18 cellular contexts compared by ENCODE assay signal in genomic region chr12:164207-164606, GRCh38. TPM values are rescaled to one million over a fixed set of nuclear protein-coding genes. Genes with fewer than 3 reads are reported as not detected.
DNase-seq lines count a peak whose midpoint lies in the region; ATAC-seq and TF ChIP-seq lines count a peak whose summit lies in the region.
"Had no signal": no experiment of that assay in that cellular context is flagged by ENCODE, and none has a peak within 500 bp of the region (broad histone marks: within the 10 kb centered on the region; RNA-seq: fewer than 3 reads in every experiment).

No MANE protein-coding gene starts in this region.

- TF ChIP-seq CTCF in WTC11 (IDR thresholded peaks at IDR 0.05), result no peak

- CTCF ChIA-PET in WTC11 (lab: Charles Lee), result interaction anchor here (2.0 to 2.9 kb wide), 2 partner anchors 11 to 55 kb away, joined by 7 to 15 read pairs; no protein-coding TSS in a partner anchor

- H3K4me2 ChIP-seq in mesendoderm (ENCODE audit: low read length), result no peak overlapping the region

- H3K23ac ChIP-seq in mesendoderm (ENCODE audit: low read length), result no peak overlapping the region

- H2BK120ac ChIP-seq in mesendoderm (ENCODE audit: low read depth, low read length), result no peak overlapping the region

- H3K27ac ChIP-seq in mesendoderm (ENCODE audit: low read depth, low read length), result no peak overlapping the region
- H3K27ac ChIP-seq: heart left ventricle had no signal

- H3K4me3 Mint-ChIP-seq in WTC11, result no peak overlapping the region
- H3K4me3 Mint-ChIP-seq: CD8-positive, alpha-beta memory T cell; dendritic cell treated with granulocyte-macrophage colony-stimulating factor and Interleukin-4, amounts not matched to agents 40 ng/mL and 50 ng/mL, for 4 days had no signal

- H3K79me1 ChIP-seq in mesendoderm (ENCODE audit: low read length), result no peaks in the 10 kb centered on the region

- H2BK15ac ChIP-seq in mesendoderm (replicated peaks; ENCODE audit: low read depth), result no peak overlapping the region

- H3K27me3 ChIP-seq in mesendoderm (ENCODE audit: insufficient read depth, low read length, poor library complexity), result no peaks in the 10 kb centered on the region
- H3K27me3 ChIP-seq: heart left ventricle had no signal

- H2AK5ac ChIP-seq in mesendoderm (ENCODE audit: low read length), result no peak overlapping the region

- no peaks in the 10 kb centered on the region for H3K36me3 ChIP-seq in mesendoderm (ENCODE audit: control insufficient read depth, insufficient read depth, low read length)

- H3K79me2 ChIP-seq in mesendoderm (ENCODE audit: control insufficient read depth, insufficient read depth, low read length), result no peaks in the 10 kb centered on the region

- WGBS in mesendoderm (ENCODE audit: extremely low coverage, insufficient coverage, low lambda C conversion rate), result no CpG with 5 or more reads among the region's 7 CpGs

- H3K27me3 Mint-ChIP-seq in WTC11 (ENCODE audit: low read depth), result peaks cover 5% of the 10 kb centered on the region; the same call in 1 of the 2 replicates

- no peak overlapping the region for H4K5ac ChIP-seq in mesendoderm (ENCODE audit: low read length)

- no peaks in the 10 kb centered on the region for H3K9me3 Mint-ChIP-seq in WTC11
- H3K9me3 Mint-ChIP-seq: CD8-positive, alpha-beta memory T cell; dendritic cell treated with granulocyte-macrophage colony-stimulating factor and Interleukin-4, amounts not matched to agents 40 ng/mL and 50 ng/mL, for 4 days had no signal

- no peak overlapping the region for H4K8ac ChIP-seq in mesendoderm (ENCODE audit: low read depth, low read length)

- no peak overlapping the region for H3K4ac ChIP-seq in mesendoderm (ENCODE audit: low read depth, low read length)

- H3K18ac ChIP-seq in mesendoderm (ENCODE audit: low read length), result no peak overlapping the region

- POLR2A ChIA-PET in WTC11 (lab: Charles Lee), result no interaction called here

- peak overlapping the region; percentile 62 for H3K56ac ChIP-seq in mesendoderm (ENCODE audit: low read length)

- peaks cover 4% of the 10 kb centered on the region for H3K4me1 ChIP-seq in mesendoderm (ENCODE audit: control insufficient read depth, low read depth, low read length)

- H3K4me1 Mint-ChIP-seq in WTC11, result peaks cover 26% of the 10 kb centered on the region

- H3K36me3 Mint-ChIP-seq in WTC11, result no peaks in the 10 kb centered on the region
- H3K36me3 Mint-ChIP-seq: CD8-positive, alpha-beta memory T cell had no signal

- no peak overlapping the region for H3K27ac Mint-ChIP-seq in WTC11
- H3K27ac Mint-ChIP-seq: dendritic cell treated with granulocyte-macrophage colony-stimulating factor and Interleukin-4, amounts not matched to agents 40 ng/mL and 50 ng/mL, for 4 days; progenitor cell of endocrine pancreas had no signal

- no peak overlapping the region for H2BK5ac ChIP-seq in mesendoderm (ENCODE audit: low read length)

- DNase-seq in DMS53 (lab: John Stamatoyannopoulos, UW) (peak; percentile 93), NCI-H187 treated with DMSO at 0.1 percent for 48 hours (lab: John Stamatoyannopoulos, UW) (peak; percentile 62), WTC11 (ENCODE audit: low spot score) (no peak), mesendoderm (no peak), NCI-H1092 (lab: John Stamatoyannopoulos, UW) (no peak)
- DNase-seq: activated CD4-positive, CD25-positive, alpha-beta regulatory T cell; CD8-positive, alpha-beta memory T cell; erythroblast; heart left ventricle; kidney glomerular epithelial cell; T-helper 1 cell had no signal

- H3K9ac ChIP-seq in mesendoderm (ENCODE audit: low read length), result no peak overlapping the region

- H3K4me3 ChIP-seq in mesendoderm (ENCODE audit: low read length), result no peak overlapping the region
- H3K4me3 ChIP-seq: GM12878, heart left ventricle had no signal

- ATAC-seq in WTC11, result no peak
- no peak for ATAC-seq in HG03460 (IDR thresholded peaks at IDR 0.05; ENCODE audit: unreplicated experiment)
- no peak for ATAC-seq in GM21576 (IDR thresholded peaks at IDR 0.05; ENCODE audit: unreplicated experiment)
- no peak for ATAC-seq in GM19023 (IDR thresholded peaks at IDR 0.05; ENCODE audit: unreplicated experiment)
- ATAC-seq: GM12878, heart left ventricle had no signal

TF ChIP-seq in WTC11, 78 proteins besides CTCF, POLR2A, EP300 and RAD21:
- TF ChIP-seq, protein P1, sequence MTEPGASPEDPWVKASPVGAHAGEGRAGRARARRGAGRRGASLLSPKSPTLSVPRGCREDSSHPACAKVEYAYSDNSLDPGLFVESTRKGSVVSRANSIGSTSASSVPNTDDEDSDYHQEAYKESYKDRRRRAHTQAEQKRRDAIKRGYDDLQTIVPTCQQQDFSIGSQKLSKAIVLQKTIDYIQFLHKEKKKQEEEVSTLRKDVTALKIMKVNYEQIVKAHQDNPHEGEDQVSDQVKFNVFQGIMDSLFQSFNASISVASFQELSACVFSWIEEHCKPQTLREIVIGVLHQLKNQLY (CRISPR knock-in tag; IDR thresholded peaks at IDR 0.05), result no peak
- peak; percentile 47 for TF ChIP-seq USF2 (CRISPR knock-in tag; IDR thresholded peaks at IDR 0.05)

RNA-seq across cellular contexts. Expression of gene SLC6A12, which starts 49.8 kb away (rescaled TPM):
- total RNA-seq in WTC11 (2021), result 0.39 to 0.79 TPM (median 0.76 TPM) in 3 replicates
- 0.15 TPM for polyA plus RNA-seq in mesendoderm (2013, experiment 1 of 2)
- polyA plus RNA-seq in mesendoderm (2013, experiment 2 of 2), result 0.15 TPM
- total RNA-seq: G401 had no signal
- polyA plus RNA-seq: CD8-positive, alpha-beta memory T cell had no signal

Comparison
In these comparisons a context has a peak if more than half of its experiments do, and no peak if none do; other contexts are left out.
1. DNase-seq: peak in DMS53 (single experiment) and NCI-H187 treated with DMSO at 0.1 percent for 48 hours (single experiment); none in WTC11 (single experiment), mesendoderm (single experiment) and NCI-H1092 (single experiment).